28 cellular contexts compared by ENCODE assay signal in the genomic region with DNA sequence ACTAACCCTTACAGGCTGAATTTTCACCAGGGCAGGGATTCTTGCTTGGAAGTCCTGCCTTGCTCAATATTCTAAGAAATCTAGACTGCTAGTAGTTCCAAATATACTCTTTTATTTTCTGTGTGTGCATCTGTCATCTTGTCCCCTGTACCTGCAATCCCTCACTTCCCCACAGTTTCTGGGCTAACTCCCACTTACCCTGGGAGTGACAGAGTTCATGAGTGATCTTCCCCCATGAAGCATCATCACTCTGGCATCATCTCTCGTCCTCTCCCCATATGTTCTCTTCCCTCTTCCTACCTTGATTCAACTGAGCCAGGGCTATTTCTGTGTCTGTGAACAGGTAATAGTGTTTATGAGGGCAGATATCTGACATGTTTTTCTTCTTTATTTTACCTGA.
"Had no signal": no experiment of that assay in that cellular context is flagged by ENCODE, and none has a peak within 500 bp of the region (broad histone marks: within the 10 kb centered on the region; RNA-seq: fewer than 3 reads in every experiment).

No MANE protein-coding gene starts in this region.

- H3K27ac ChIP-seq: colonic mucosa, coronary artery, dorsolateral prefrontal cortex, epithelial cell of prostate, esophagus muscularis mucosa, esophagus squamous epithelium, foreskin keratinocyte, gastrocnemius medialis, gastroesophageal sphincter, heart left ventricle, heart right ventricle had no signal

- H3K27me3 ChIP-seq: colonic mucosa, dorsolateral prefrontal cortex, esophagus muscularis mucosa, esophagus squamous epithelium, foreskin keratinocyte, gastrocnemius medialis, gastroesophageal sphincter, heart left ventricle, heart right ventricle had no signal

- H3K9me3 ChIP-seq: colonic mucosa, esophagus muscularis mucosa, esophagus squamous epithelium, gastrocnemius medialis, gastroesophageal sphincter had no signal

- FAIRE-seq: colon, endometrium, endothelial cell of umbilical vein, frontal cortex had no signal

- H3K4me3 ChIP-seq: colonic mucosa, coronary artery, dorsolateral prefrontal cortex, esophagus muscularis mucosa, esophagus squamous epithelium, gastrocnemius medialis, gastroesophageal sphincter, heart left ventricle, heart right ventricle had no signal

- H3K27ac Mint-ChIP-seq: effector memory CD8-positive, alpha-beta T cell; endodermal cell had no signal

- ATAC-seq: effector memory CD8-positive, alpha-beta T cell; esophagus mucosa; foreskin keratinocyte; gastrocnemius medialis; gastroesophageal sphincter; heart left ventricle; heart right ventricle had no signal

- H3K36me3 ChIP-seq: colonic mucosa, gastrocnemius medialis had no signal

- DNase-seq: colonic mucosa; cortex of kidney; dermis blood vessel endothelial cell; dorsolateral prefrontal cortex; effector CD4-positive, alpha-beta T cell; effector CD8-positive, alpha-beta T cell; effector memory CD4-positive, alpha-beta T cell; effector memory CD8-positive, alpha-beta T cell; endodermal cell; erythroblast; esophagus squamous epithelium; foreskin fibroblast; foreskin keratinocyte; foreskin melanocyte; gastrocnemius medialis; glutamatergic neuron; head of caudate nucleus; heart left ventricle; heart right ventricle had no signal

- H3K4me1 Mint-ChIP-seq: endodermal cell had no signal

- H3K4me1 ChIP-seq: colonic mucosa, esophagus muscularis mucosa, esophagus squamous epithelium, foreskin keratinocyte, gastrocnemius medialis, gastroesophageal sphincter, heart left ventricle, heart right ventricle had no signal

- H3K4me3 Mint-ChIP-seq: effector memory CD8-positive, alpha-beta T cell; endodermal cell had no signal

- H3K27me3 Mint-ChIP-seq: effector memory CD8-positive, alpha-beta T cell had no signal
